In genomic region chr4:93718233-93718632, GRCh38 we compare ENCODE assay signal across 11 cellular contexts.
"Had no signal": no experiment of that assay in that cellular context is flagged by ENCODE, and none has a peak within 500 bp of the region (broad histone marks: within the 10 kb centered on the region; RNA-seq: fewer than 3 reads in every experiment).

No MANE protein-coding gene starts in this region.

- FAIRE-seq: H1, H54 had no signal

- DNase-seq: GM23248, GOT3, H7, H9, HCEC 1CT, HFFc6 had no signal

- H3K9me3 ChIP-seq: HAP-1 had no signal

- H3K4me3 ChIP-seq: GM23248, GM23338, HAP-1 had no signal

- H3K4me2 ChIP-seq: GM23338 had no signal

- ATAC-seq: GM23338, HCT116 had no signal

- H3K4me1 ChIP-seq: HAP-1 had no signal

- H3K9ac ChIP-seq: GM23248 had no signal

- H2AFZ ChIP-seq: GM23248, GM23338 had no signal

- H3K36me3 ChIP-seq: HAP-1 had no signal

- H3K27ac ChIP-seq: GM23248 had no signal
